7 cellular contexts compared by ENCODE assay signal in the genomic region with DNA sequence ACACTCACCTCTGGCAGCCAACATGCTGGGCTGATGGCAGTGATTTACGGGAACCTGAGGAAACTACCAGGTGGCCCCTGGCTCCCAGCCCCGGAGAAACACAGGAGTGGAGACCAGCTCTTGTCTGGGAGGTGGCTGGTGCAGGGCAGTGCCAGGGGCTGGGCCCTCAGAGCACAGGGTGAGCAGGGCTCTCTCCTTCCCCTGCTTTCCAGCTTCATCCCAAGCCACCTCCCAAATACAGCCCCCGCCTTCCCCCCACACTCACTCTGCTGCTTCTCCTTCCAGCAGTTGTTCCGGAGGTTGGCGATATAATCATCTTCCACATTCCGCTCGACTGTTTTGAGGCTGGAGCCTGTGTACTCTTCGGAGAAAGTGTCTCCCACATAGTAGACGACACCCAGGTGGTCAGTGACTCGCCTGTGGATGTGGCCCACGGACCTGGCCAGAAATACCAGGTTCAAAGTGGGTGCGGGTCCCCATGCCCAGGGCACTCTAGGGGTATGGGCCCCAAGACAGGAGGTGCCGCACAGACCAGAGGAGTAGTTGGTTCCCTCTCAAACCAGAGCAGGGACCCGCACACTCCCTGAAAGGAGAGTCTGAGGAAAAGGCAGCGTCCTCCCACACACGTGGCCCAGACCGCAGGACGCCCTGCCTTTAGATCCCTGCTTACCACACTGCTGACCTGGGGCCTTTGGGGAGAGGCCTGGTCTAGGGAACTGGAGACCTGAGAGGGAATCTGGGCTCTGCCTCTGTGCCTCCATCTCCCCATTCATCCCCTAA. TPM values are rescaled to one million over a fixed set of nuclear protein-coding genes. Genes with fewer than 3 reads are reported as not detected.
DNase-seq lines count a peak whose midpoint lies in the region; ATAC-seq and TF ChIP-seq lines count a peak whose summit lies in the region.

No MANE protein-coding gene starts in this region.

- H3K9me3 ChIP-seq in left lung (no peaks in the 10 kb centered on the region), MG63 (no peaks in the 10 kb centered on the region)

- intact Hi-C loops in left lung (cut with DNase I) = loop anchor here in 1 of 2 donors (10.0 kb wide), 3 partner anchors 62 to 372 kb away; partner anchors contain the start of genes CHST3 and DDIT4

- peaks cover 59 to 78% of the 10 kb centered on the region in 2 donors for H3K4me1 ChIP-seq in left lung

- peak overlapping the region; percentile 78 to 82 for H3K27ac ChIP-seq in left lung
- H3K27ac ChIP-seq in substantia nigra (ENCODE audit: low read depth, low read length, poor library complexity, severe bottlenecking) = peak overlapping the region; percentile 96

- H3K27me3 ChIP-seq in left lung (no peaks in the 10 kb centered on the region), MG63 (no peaks in the 10 kb centered on the region)

- ATAC-seq in left lung (no peak), GM19463 (IDR thresholded peaks at IDR 0.05; ENCODE audit: unreplicated experiment) (no peak)

- H3K4me3 ChIP-seq in left lung = no peak overlapping the region
- no peak overlapping the region for H3K4me3 ChIP-seq in MG63

- TF ChIP-seq CTCF in left lung (IDR thresholded peaks at IDR 0.05) = no peak

- peak; percentile 14 for DNase-seq in MV-4-11 (lab: John Stamatoyannopoulos, UW)
- DNase-seq in astrocyte of the hippocampus (ENCODE audit: low read depth, low spot score) = peak; percentile 41
- no peak for DNase-seq in left lung
- no peak for DNase-seq in substantia nigra (lab: John Stamatoyannopoulos, UW)
- no peak for DNase-seq in NCI-H1105 (lab: John Stamatoyannopoulos, UW)
- DNase-seq in MG63 = no peak

- H3K36me3 ChIP-seq in left lung = peaks cover 0 to 74% of the 10 kb centered on the region in 2 donors
- peaks cover 55% of the 10 kb centered on the region for H3K36me3 ChIP-seq in MG63

RNA-seq across cellular contexts. Expression of gene DNAJB12, which starts 18.3 kb away (rescaled TPM):
- 10 to 100 TPM; 30.9 to 38.9 TPM for total RNA-seq in left lung
- 19.3 and 24.4 TPM in 2 replicates for total RNA-seq in MG63 (2014; rRNA removed; shearing (Covaris generic); ENCODE audit: low replicate concordance)

Comparison
In these comparisons a context has a peak if more than half of its experiments do, and no peak if none do; other contexts are left out.
1. DNase-seq: peak in MV-4-11 (single experiment) and astrocyte of the hippocampus (single experiment); none in left lung (0 of 2), substantia nigra (0 of 49), NCI-H1105 (single experiment) and MG63 (single experiment).